In genomic region chr19:55646889-55647731, GRCh38 we compare ENCODE assay signal across 8 cellular contexts.
A peak's percentile ranks its signal among the peaks of the same experiment; 100 is the strongest.
DNase-seq lines count a peak whose midpoint lies in the region; ATAC-seq and TF ChIP-seq lines count a peak whose summit lies in the region.

No MANE protein-coding gene starts in this region.

- H3K27ac ChIP-seq in RWPE2 (ENCODE audit: poor library complexity, severe bottlenecking): peak overlapping the region; percentile 66

- peak overlapping the region; percentile 75 for H3K4me3 Mint-ChIP-seq in stimulated activated effector memory CD8-positive, alpha-beta T cell treated with anti-CD3 and anti-CD28 coated beads, Interleukin-12 subunit alpha, Interleukin-12 subunit beta, amount 100 ng/mL, for 72 hours

- H3K27me3 ChIP-seq in RWPE2 (ENCODE audit: insufficient read depth, poor library complexity, severe bottlenecking): no peaks in the 10 kb centered on the region

- H3K36me3 Mint-ChIP-seq in stimulated activated effector memory CD8-positive, alpha-beta T cell treated with anti-CD3 and anti-CD28 coated beads, Interleukin-12 subunit alpha, Interleukin-12 subunit beta, amount 100 ng/mL, for 72 hours: peaks cover 64% of the 10 kb centered on the region

- no peak for TF ChIP-seq CTCF in RWPE2 (IDR thresholded peaks at IDR 0.05; ENCODE audit: poor library complexity, severe bottlenecking)
- TF ChIP-seq CTCF in foreskin fibroblast (IDR thresholded peaks at IDR 0.05; ENCODE audit: low read depth, low read length): no peak

- DNase-seq in NCI-H2171 treated with DMSO at 0.1 percent for 48 hours (lab: John Stamatoyannopoulos, UW): peak; percentile 43
- no peak for DNase-seq in NCI-H2171 (lab: John Stamatoyannopoulos, UW)
- no peak for DNase-seq in RWPE2 (ENCODE audit: low spot score)
- no peak for DNase-seq in foreskin fibroblast
- no peak for DNase-seq in stimulated activated effector memory CD8-positive, alpha-beta T cell treated with anti-CD3 and anti-CD28 coated beads, Interleukin-12 subunit alpha, Interleukin-12 subunit beta, amount 100 ng/mL, for 72 hours (ENCODE audit: low spot score in 2 of 2)
- DNase-seq in NCI-H510A (lab: John Stamatoyannopoulos, UW): no peak

- no peaks in the 10 kb centered on the region for H3K9me3 ChIP-seq in RWPE2 (ENCODE audit: severe bottlenecking)

- H3K9me3 Mint-ChIP-seq in stimulated activated effector memory CD8-positive, alpha-beta T cell treated with anti-CD3 and anti-CD28 coated beads, Interleukin-12 subunit alpha, Interleukin-12 subunit beta, amount 100 ng/mL, for 72 hours: no peaks in the 10 kb centered on the region

- H3K4me3 ChIP-seq in RWPE2 (ENCODE audit: severe bottlenecking): peak overlapping the region; percentile 76
- peak overlapping the region; percentile 72 to 76 for H3K4me3 ChIP-seq in foreskin fibroblast (ENCODE audit: low read depth in 1 of 2, low read length in 2 of 2)

- no peak overlapping the region for H3K27ac Mint-ChIP-seq in stimulated activated effector memory CD8-positive, alpha-beta T cell treated with anti-CD3 and anti-CD28 coated beads, Interleukin-12 subunit alpha, Interleukin-12 subunit beta, amount 100 ng/mL, for 72 hours

- peaks cover 17% of the 10 kb centered on the region for H3K36me3 ChIP-seq in RWPE2 (ENCODE audit: low read depth)

- ATAC-seq in RWPE2 (ENCODE audit: low read depth): no peak
- ATAC-seq in stimulated activated effector memory CD8-positive, alpha-beta T cell treated with anti-CD3 and anti-CD28 coated beads, Interleukin-12 subunit alpha, Interleukin-12 subunit beta, amount 100 ng/mL, for 72 hours: no peak
- no peak for ATAC-seq in GM19397 (IDR thresholded peaks at IDR 0.05; ENCODE audit: unreplicated experiment)
- no peak for ATAC-seq in HG03097 (IDR thresholded peaks at IDR 0.05; ENCODE audit: low FRiP score, unreplicated experiment)

- H3K4me1 Mint-ChIP-seq in stimulated activated effector memory CD8-positive, alpha-beta T cell treated with anti-CD3 and anti-CD28 coated beads, Interleukin-12 subunit alpha, Interleukin-12 subunit beta, amount 100 ng/mL, for 72 hours: peaks cover 54% of the 10 kb centered on the region

- no peaks in the 10 kb centered on the region for H3K4me1 ChIP-seq in RWPE2 (ENCODE audit: insufficient read depth, poor library complexity, severe bottlenecking)
